Comparison of ENCODE assay signal across 31 cellular contexts in the genomic region with DNA sequence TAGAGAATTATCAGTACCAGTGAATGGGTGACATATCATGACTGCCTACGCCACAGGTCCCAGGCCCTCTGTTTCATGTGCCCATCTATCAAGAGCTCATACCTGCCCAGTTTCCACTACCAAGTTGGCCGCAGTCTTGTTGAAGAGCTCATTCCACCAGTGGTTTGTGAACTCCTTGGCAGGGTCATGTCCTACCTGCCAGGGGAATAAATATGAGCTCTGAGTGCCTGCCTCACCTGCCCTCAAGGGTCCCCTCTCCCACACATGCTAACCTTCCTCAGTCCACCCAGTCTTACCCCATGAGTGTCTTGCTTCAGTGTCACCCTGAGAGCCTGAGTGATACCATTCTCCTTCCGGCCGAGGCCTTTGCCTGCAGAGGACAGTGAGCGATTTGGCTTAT. TPM values are rescaled to one million over a fixed set of nuclear protein-coding genes. Genes with fewer than 3 reads are reported as not detected.
DNase-seq lines count a peak whose midpoint lies in the region; ATAC-seq, FAIRE-seq and TF ChIP-seq lines count a peak whose summit lies in the region.
"Had no signal": no experiment of that assay in that cellular context is flagged by ENCODE, and none has a peak within 500 bp of the region (broad histone marks: within the 10 kb centered on the region; RNA-seq: fewer than 3 reads in every experiment).

No MANE protein-coding gene starts in this region.

- no peak for TF ChIP-seq RAD21 in GM12878 (IDR thresholded peaks at IDR 0.05; ENCODE audit: insufficient read depth, low read depth, low read length)

- peaks cover 32% of the 10 kb centered on the region for H3K79me2 ChIP-seq in GM12878 (ENCODE audit: control insufficient read depth, insufficient read depth, low read length)

- H3K4me3 ChIP-seq in GM12878 = no peak overlapping the region
- no peak overlapping the region for H3K4me3 ChIP-seq in vagina
- H3K4me3 ChIP-seq: body of pancreas, heart right ventricle, prostate gland, upper lobe of left lung had no signal

- in situ Hi-C loops in GM12878 (cut with MboI) = no loop called here

- no peak overlapping the region for H3K4me3 Mint-ChIP-seq in T-helper 17 cell
- H3K4me3 Mint-ChIP-seq in stimulated activated naive CD8-positive, alpha-beta T cell treated with anti-CD3 and anti-CD28 coated beads, Interleukin-15, amount 100 ng/mL, for 72 hours = peak overlapping the region in 1 of 2 donors; percentile 6
- H3K4me3 Mint-ChIP-seq: T-helper 2 cell treated with Interferon-gamma antibody and Interleukin-4, amounts not matched to agents 5 μg/mL and 100 μg/mL, for 36 hours had no signal

- peaks cover 27 to 31% of the 10 kb centered on the region in 2 experiments; a peak in 3 of 4 replicates for H3K36me3 ChIP-seq in GM12878 (ENCODE audit: control insufficient read depth in 2 of 2, insufficient read depth in 2 of 2, low read length in 1 of 2)
- H3K36me3 ChIP-seq in vagina = peaks cover 0 to 39% of the 10 kb centered on the region in 2 donors
- H3K36me3 ChIP-seq: prostate gland had no signal

- no peak for TF ChIP-seq CTCF in GM12878 (IDR thresholded peaks at IDR 0.05 in 2 of 3, conservative IDR thresholded peaks at IDR 0.05 in 1 of 3; ENCODE audit: control insufficient read depth in 2 of 3, extremely low read depth in 1 of 3, insufficient read depth in 1 of 3, low read depth in 3 of 3, low read length in 3 of 3)
- no peak for TF ChIP-seq CTCF in vagina (IDR thresholded peaks at IDR 0.05)

- RAD21 ChIA-PET in GM12878 (lab: Charles Lee; ENCODE audit: unreplicated experiment) = interaction anchor here (1.0 kb wide), 1 partner anchor 113 kb away, joined by 3 read pairs; no protein-coding TSS in a partner anchor

- H3K4me1 ChIP-seq in GM12878 (ENCODE audit: control insufficient read depth, insufficient read depth, low read length) (peaks cover 9% of the 10 kb centered on the region), vagina (peaks cover 21% of the 10 kb centered on the region)
- H3K4me1 ChIP-seq: prostate gland had no signal

- CTCF ChIA-PET in GM12878 (lab: Yijun Ruan, JAX) = interaction anchor here (1.1 to 4.9 kb wide), 6 partner anchors 10 to 152 kb away, joined by 3 to 22 read pairs (median 4); no protein-coding TSS in a partner anchor

- H3K9me3 Mint-ChIP-seq in stimulated activated naive CD8-positive, alpha-beta T cell treated with anti-CD3 and anti-CD28 coated beads, Interleukin-15, amount 100 ng/mL, for 72 hours = no peaks in the 10 kb centered on the region
- H3K9me3 Mint-ChIP-seq: activated T-helper 2 cell treated with anti-CD3 and anti-CD28 coated beads, Interferon-gamma antibody, Interleukin-2, Interleukin-4, amounts not matched to agents 10 μg/mL and 5 μg/mL and 100 μg/mL, durations not matched to agents 14 hours and 24 hours and 36 hours; T-helper 2 cell treated with Interferon-gamma antibody and Interleukin-4, amounts not matched to agents 5 μg/mL and 100 μg/mL, for 36 hours had no signal

- no peaks in the 10 kb centered on the region for H3K27me3 Mint-ChIP-seq in T-helper 17 cell
- no peaks in the 10 kb centered on the region for H3K27me3 Mint-ChIP-seq in stimulated activated naive CD8-positive, alpha-beta T cell treated with anti-CD3 and anti-CD28 coated beads, Interleukin-15, amount 100 ng/mL, for 72 hours

- BruUV-seq in GM12878 (replicated peaks; lab: Mats Ljungman, UMichigan) = TSS peak; percentile 0

- WGBS in GM12878 (ENCODE audit: insufficient coverage, insufficient replicate concordance, low lambda C conversion rate, missing lambda C conversion rate) = 95% methylated on average over 5 of the region's 5 CpGs

- TF ChIP-seq POLR2A in GM12878 (IDR thresholded peaks at IDR 0.05; ENCODE audit: low read depth, low read length) (0 out of 2 replicates have a peak, but pooled peaks have one; percentile 29), vagina (IDR thresholded peaks at IDR 0.05) (no peak)

- DNase-seq in cardiac septum (ENCODE audit: low spot score) (peak; percentile 62), left cardiac atrium (no peak), T-helper 17 cell (no peak), GM12878 (ENCODE audit: low read depth, low spot score) (no peak), vagina (ENCODE audit: extremely low spot score in 2 of 2) (no peak)
- no peak for DNase-seq in stimulated activated naive CD8-positive, alpha-beta T cell treated with anti-CD3 and anti-CD28 coated beads, Interleukin-15, amount 100 ng/mL, for 72 hours
- DNase-seq in stimulated activated CD4-positive, alpha-beta T cell treated with anti-CD3 and anti-CD28 coated beads, Interleukin-1b, Interleukin-23, amount 100 ng/mL, for 48 hours = no peak
- DNase-seq: activated CD4-positive, alpha-beta T cell treated with anti-CD3 and anti-CD28 coated beads for 48 hours; body of pancreas; cerebellar nuclear complex; heart right ventricle; left ventricle myocardium superior; NCI-H446; NCI-H774; Right ventricle myocardium superior; stimulated activated CD4-positive, alpha-beta T cell treated with anti-CD3 and anti-CD28 coated beads, Interleukin-12 subunit alpha, Interleukin-12 subunit beta, amount 100 ng/mL, for 4 hours; stimulated activated CD4-positive, alpha-beta T cell treated with anti-CD3 and anti-CD28 coated beads, Interleukin-4, amount 100 ng/mL, for 1 hour; upper lobe of left lung had no signal

- H2AFZ ChIP-seq in GM12878 (ENCODE audit: control insufficient read depth, low read depth, low read length) = no peak overlapping the region

- POLR2A ChIA-PET in GM12878 (lab: Charles Lee) = no interaction called here

- H3K27me3 ChIP-seq in GM12878 (replicated peaks in 1 of 2; ENCODE audit: control insufficient read depth in 2 of 2, insufficient read depth in 2 of 2, low read length in 1 of 2) = no peaks in the 10 kb centered on the region
- H3K27me3 ChIP-seq in vagina = no peaks in the 10 kb centered on the region
- H3K27me3 ChIP-seq: body of pancreas, heart right ventricle, upper lobe of left lung had no signal

- H3K4me2 ChIP-seq in GM12878 (ENCODE audit: control insufficient read depth, insufficient read depth) = no peak overlapping the region

- SMC1A ChIA-PET in GM12878 (lab: Charles Lee; ENCODE audit: uncharacterized antibody, unreplicated experiment) = interaction anchor here (0.6 kb wide), 1 partner anchor 663 kb away, joined by 3 read pairs; no protein-coding TSS in a partner anchor

- no peak for TF ChIP-seq EP300 in GM12878 (IDR thresholded peaks at IDR 0.05; ENCODE audit: borderline replicate concordance in 1 of 2, control insufficient read depth in 1 of 2, low read depth in 2 of 2, low read length in 2 of 2)

- no peak overlapping the region for H3K9ac ChIP-seq in GM12878 (ENCODE audit: control insufficient read depth, insufficient read depth, low read length)

- H3K4me1 Mint-ChIP-seq in T-helper 17 cell = peaks cover 40% of the 10 kb centered on the region
- peaks cover 46% of the 10 kb centered on the region for H3K4me1 Mint-ChIP-seq in stimulated activated naive CD8-positive, alpha-beta T cell treated with anti-CD3 and anti-CD28 coated beads, Interleukin-15, amount 100 ng/mL, for 72 hours

- H3K36me3 Mint-ChIP-seq in T-helper 17 cell (ENCODE audit: low read depth) = peaks cover 16% of the 10 kb centered on the region

- H4K20me1 ChIP-seq in GM12878 (ENCODE audit: control insufficient read depth, insufficient read depth) = no peaks in the 10 kb centered on the region

- H3K9me3 ChIP-seq in T-helper 17 cell (ENCODE audit: control insufficient read depth, low read length, poor library complexity, severe bottlenecking) (no peaks in the 10 kb centered on the region), GM12878 (replicated peaks; ENCODE audit: control insufficient read depth, insufficient read depth, low read length) (no peaks in the 10 kb centered on the region), vagina (no peaks in the 10 kb centered on the region)
- H3K9me3 ChIP-seq: body of pancreas, heart right ventricle, prostate gland, upper lobe of left lung had no signal

- intact Hi-C loops in cardiac septum (cut with DNase I) = no loop called here
- intact Hi-C loops in left cardiac atrium (cut with DNase I) = no loop called here
- intact Hi-C loops in GM12878 (cut with micrococcal nuclease; ENCODE audit: unreplicated experiment) = no loop called here
- intact Hi-C loops in vagina (cut with DNase I) = no loop called here

- H3K27ac Mint-ChIP-seq in T-helper 17 cell = peak overlapping the region; percentile 69
- peak overlapping the region; percentile 5 to 16 for H3K27ac Mint-ChIP-seq in stimulated activated naive CD8-positive, alpha-beta T cell treated with anti-CD3 and anti-CD28 coated beads, Interleukin-15, amount 100 ng/mL, for 72 hours
- H3K27ac Mint-ChIP-seq: activated T-helper 2 cell treated with anti-CD3 and anti-CD28 coated beads, Interferon-gamma antibody, Interleukin-2, Interleukin-4, amounts not matched to agents 10 μg/mL and 5 μg/mL and 100 μg/mL, durations not matched to agents 14 hours and 24 hours and 36 hours; T-helper 2 cell treated with Interferon-gamma antibody and Interleukin-4, amounts not matched to agents 5 μg/mL and 100 μg/mL, for 36 hours had no signal

- ATAC-seq in left cardiac atrium = no peak
- no peak for ATAC-seq in T-helper 17 cell
- ATAC-seq in GM12878 = no peak
- ATAC-seq in stimulated activated naive CD8-positive, alpha-beta T cell treated with anti-CD3 and anti-CD28 coated beads, Interleukin-15, amount 100 ng/mL, for 72 hours = no peak
- ATAC-seq: body of pancreas, heart right ventricle, left ventricle myocardium superior, Panc1, sciatic nerve had no signal

- H3K27ac ChIP-seq in GM12878 (ENCODE audit: control insufficient read depth, insufficient read depth) (no peak overlapping the region), vagina (no peak overlapping the region)
- H3K27ac ChIP-seq: body of pancreas, heart right ventricle, prostate gland, upper lobe of left lung had no signal

- no peak for FAIRE-seq in GM12878 (lab: Jason Lieb, UNC)
- FAIRE-seq: frontal cortex, GM18507, H54, keratinocyte had no signal

RNA-seq across cellular contexts. Expression of gene GPATCH4, which starts 3.2 kb away (rescaled TPM):
- total RNA-seq in cardiac septum (15.5 TPM), left cardiac atrium (10 to 100 TPM; 14.6 to 27.0 TPM), T-helper 17 cell (10 to 100 TPM; 39.2 to 39.6 TPM), GM12878 (2014; rRNA removed) (33.5 and 35.5 TPM in 2 replicates), GM12878 (2014; rRNA removed; fragmentation: Illumina TruSeq; extraction: Trizol) (62.1 and 65.3 TPM in 2 replicates), GM12878 (2021) (53.2 and 60.7 TPM in 2 replicates), vagina (25.8 TPM)
- total RNA-seq in GM12878 (2013; cell fraction: nucleolus; rRNA removed) = 62.1 and 73.0 TPM in 2 replicates
- 44.4 TPM for polyA plus RNA-seq in GM12878 (2011; ENCODE audit: low read depth)
- polyA plus RNA-seq in GM12878 (2011; rRNA removed) (50.0 and 55.9 TPM in 2 replicates), GM12878 (2014; fragmentation: Illumina TruSeq; extraction: Trizol) (89.3 and 95.9 TPM in 2 replicates), GM12878 (2014; fragmentation: Nextera tagmentation; extraction: Ambion mirVana) (10 to 100 TPM; 82.5 to 90.4 TPM), GM12878 (2014; rRNA removed) (49.6 and 49.9 TPM in 2 replicates), GM12878 (2016; fragmentation: Nextera tagmentation; extraction: Ambion mirVana) (100 to 1,000 TPM; 108 to 111 TPM)
- 33.6 and 44.2 TPM in 2 replicates for polyA plus RNA-seq in GM12878 (2011; cell fraction: cytosol; rRNA removed)
- polyA plus RNA-seq in GM12878 (2011; cell fraction: nucleus; rRNA removed) = 49.9 and 57.1 TPM in 2 replicates
- 29.2 and 43.3 TPM in 2 replicates for polyA plus RNA-seq in GM12878 (2012)
- 55.6 and 71.4 TPM in 2 replicates for polyA minus RNA-seq in GM12878 (2011; rRNA and poly(A)+ RNA removed)
- polyA minus RNA-seq in GM12878 (2011; cell fraction: cytosol; rRNA and poly(A)+ RNA removed) = 13.2 and 19.0 TPM in 2 replicates
- polyA minus RNA-seq in GM12878 (2011; cell fraction: nucleus; rRNA and poly(A)+ RNA removed) = 40.1 and 73.7 TPM in 2 replicates

RNA-seq across cellular contexts. Expression of gene NAXE, which starts 6.5 kb away (rescaled TPM):
- 91.4 TPM for total RNA-seq in cardiac septum
- total RNA-seq in left cardiac atrium = 10 to 100 TPM; 91.6 to 95.0 TPM
- 10 to 100 TPM; 27.5 to 32.0 TPM for total RNA-seq in T-helper 17 cell
- 19.2 and 22.0 TPM in 2 replicates for total RNA-seq in GM12878 (2013; cell fraction: nucleolus; rRNA removed)
- 85.1 and 90.3 TPM in 2 replicates for total RNA-seq in GM12878 (2014; rRNA removed)
- 56.5 and 56.6 TPM in 2 replicates for total RNA-seq in GM12878 (2014; rRNA removed; fragmentation: Illumina TruSeq; extraction: Trizol)
- total RNA-seq in GM12878 (2021) = 77.0 and 77.9 TPM in 2 replicates
- 17.5 TPM for polyA plus RNA-seq in GM12878 (2011; ENCODE audit: low read depth)
- 15.4 and 17.8 TPM in 2 replicates for polyA plus RNA-seq in GM12878 (2011; rRNA removed)
- polyA plus RNA-seq in GM12878 (2011; cell fraction: cytosol; rRNA removed) = 32.5 and 32.7 TPM in 2 replicates
- polyA plus RNA-seq in GM12878 (2011; cell fraction: nucleus; rRNA removed) = 17.5 and 23.9 TPM in 2 replicates
- 37.5 and 46.4 TPM in 2 replicates for polyA plus RNA-seq in GM12878 (2012)
- 58.6 and 72.4 TPM in 2 replicates for polyA plus RNA-seq in GM12878 (2014; fragmentation: Illumina TruSeq; extraction: Trizol)
- polyA plus RNA-seq in GM12878 (2014; fragmentation: Nextera tagmentation; extraction: Ambion mirVana) = 10 to 100 TPM; 18.1 to 65.1 TPM
- 64.3 and 66.3 TPM in 2 replicates for polyA plus RNA-seq in GM12878 (2014; rRNA removed)
- polyA plus RNA-seq in GM12878 (2016; fragmentation: Nextera tagmentation; extraction: Ambion mirVana) = 10 to 100 TPM; 84.2 to 93.3 TPM
- 14.3 and 25.8 TPM in 2 replicates for polyA minus RNA-seq in GM12878 (2011; rRNA and poly(A)+ RNA removed)
- 8.3 and 11.0 TPM in 2 replicates for polyA minus RNA-seq in GM12878 (2011; cell fraction: cytosol; rRNA and poly(A)+ RNA removed)
- polyA minus RNA-seq in GM12878 (2011; cell fraction: nucleus; rRNA and poly(A)+ RNA removed) = 12.7 and 14.5 TPM in 2 replicates
- 46.7 TPM for total RNA-seq in vagina

RNA-seq across cellular contexts. Expression of gene TTC24, which starts 18.6 kb away (rescaled TPM):
- total RNA-seq in cardiac septum (not detected), left cardiac atrium (not detected), T-helper 17 cell (under 1 TPM in 1 of 2 donors, not detected in 1; 0.94 TPM), GM12878 (2014; rRNA removed) (4.5 and 4.6 TPM in 2 replicates), GM12878 (2014; rRNA removed; fragmentation: Illumina TruSeq; extraction: Trizol) (2.1 and 2.9 TPM in 2 replicates), GM12878 (2021) (4.7 and 6.4 TPM in 2 replicates), vagina (not detected)
- not detected in 2 replicates for total RNA-seq in GM12878 (2013; cell fraction: nucleolus; rRNA removed)
- polyA plus RNA-seq in GM12878 (2011; ENCODE audit: low read depth) = 1.6 TPM
- polyA plus RNA-seq in GM12878 (2011; rRNA removed) (not detected in 2 replicates), GM12878 (2014; fragmentation: Illumina TruSeq; extraction: Trizol) (1.4 and 4.0 TPM in 2 replicates), GM12878 (2014; fragmentation: Nextera tagmentation; extraction: Ambion mirVana) (under 1 TPM; 0.05 TPM), GM12878 (2014; rRNA removed) (3.7 and 4.2 TPM in 2 replicates), GM12878 (2016; fragmentation: Nextera tagmentation; extraction: Ambion mirVana) (1 to 10 TPM; 1.4 to 1.9 TPM)
- polyA plus RNA-seq in GM12878 (2011; cell fraction: cytosol; rRNA removed) = 0.05 TPM in 1 of 2 replicates, not detected in the other
- polyA plus RNA-seq in GM12878 (2011; cell fraction: nucleus; rRNA removed) = 0.13 and 0.16 TPM in 2 replicates
- polyA plus RNA-seq in GM12878 (2012) = 2.7 and 2.9 TPM in 2 replicates
- not detected in 2 replicates for polyA minus RNA-seq in GM12878 (2011; rRNA and poly(A)+ RNA removed)
- not detected in 2 replicates for polyA minus RNA-seq in GM12878 (2011; cell fraction: cytosol; rRNA and poly(A)+ RNA removed)
- not detected in 2 replicates for polyA minus RNA-seq in GM12878 (2011; cell fraction: nucleus; rRNA and poly(A)+ RNA removed)
- total RNA-seq: body of pancreas, Daoy, dermis microvascular lymphatic vessel endothelial cell, frontal cortex, left ventricle myocardium superior, mesenteric fat pad, prostate gland, Right ventricle myocardium superior, sciatic nerve had no signal
- polyA plus RNA-seq: keratinocyte had no signal

RNA-seq across cellular contexts. Expression of gene HAPLN2, which starts 21.1 kb away (rescaled TPM):
- 0.43 TPM for total RNA-seq in cardiac septum
- total RNA-seq in left cardiac atrium = 1 to 10 TPM; 1.3 to 1.9 TPM
- total RNA-seq in T-helper 17 cell = under 1 TPM in 1 of 2 donors, not detected in 1; 0.35 TPM
- not detected in 2 replicates for total RNA-seq in GM12878 (2013; cell fraction: nucleolus; rRNA removed)
- not detected in 2 replicates for total RNA-seq in GM12878 (2014; rRNA removed)
- not detected in 2 replicates for total RNA-seq in GM12878 (2014; rRNA removed; fragmentation: Illumina TruSeq; extraction: Trizol)
- total RNA-seq in GM12878 (2021) = not detected in 2 replicates
- polyA plus RNA-seq in GM12878 (2011; ENCODE audit: low read depth) = not detected
- polyA plus RNA-seq in GM12878 (2011; rRNA removed) = not detected in 2 replicates
- 0.07 and 0.12 TPM in 2 replicates for polyA plus RNA-seq in GM12878 (2011; cell fraction: cytosol; rRNA removed)
- 0.79 and 1.1 TPM in 2 replicates for polyA plus RNA-seq in GM12878 (2011; cell fraction: nucleus; rRNA removed)
- polyA plus RNA-seq in GM12878 (2012) = 0.11 TPM in 1 of 2 replicates, not detected in the other
- not detected in 2 replicates for polyA plus RNA-seq in GM12878 (2014; fragmentation: Illumina TruSeq; extraction: Trizol)
- polyA plus RNA-seq in GM12878 (2014; fragmentation: Nextera tagmentation; extraction: Ambion mirVana) = not detected
- polyA plus RNA-seq in GM12878 (2014; rRNA removed) = 0.15 TPM in 1 of 2 replicates, not detected in the other
- polyA plus RNA-seq in GM12878 (2016; fragmentation: Nextera tagmentation; extraction: Ambion mirVana) = under 1 TPM in 1 of 2 experiments, not detected in 1; 0.24 TPM
- not detected in 2 replicates for polyA minus RNA-seq in GM12878 (2011; rRNA and poly(A)+ RNA removed)
- not detected in 2 replicates for polyA minus RNA-seq in GM12878 (2011; cell fraction: cytosol; rRNA and poly(A)+ RNA removed)
- polyA minus RNA-seq in GM12878 (2011; cell fraction: nucleus; rRNA and poly(A)+ RNA removed) = not detected in 2 replicates
- total RNA-seq in vagina = not detected
- total RNA-seq: activated T-helper 2 cell treated with anti-CD3 and anti-CD28 coated beads, Interferon-gamma antibody, Interleukin-2, Interleukin-4, amounts not matched to agents 10 μg/mL and 5 μg/mL and 100 μg/mL, durations not matched to agents 14 hours and 24 hours and 36 hours; body of pancreas; dermis microvascular lymphatic vessel endothelial cell; myocyte had no signal
- polyA plus RNA-seq: keratinocyte had no signal

RNA-seq across cellular contexts. Expression of gene IQGAP3, which starts 25.8 kb away (rescaled TPM):
- 0.16 TPM for total RNA-seq in cardiac septum
- under 1 TPM; 0.26 to 0.94 TPM for total RNA-seq in left cardiac atrium
- total RNA-seq in T-helper 17 cell = not detected
- 18.5 and 21.9 TPM in 2 replicates for total RNA-seq in GM12878 (2013; cell fraction: nucleolus; rRNA removed)
- total RNA-seq in GM12878 (2014; rRNA removed) = 7.6 and 8.9 TPM in 2 replicates
- 5.1 and 6.4 TPM in 2 replicates for total RNA-seq in GM12878 (2014; rRNA removed; fragmentation: Illumina TruSeq; extraction: Trizol)
- total RNA-seq in GM12878 (2021) = 10.5 and 11.3 TPM in 2 replicates
- polyA plus RNA-seq in GM12878 (2011; ENCODE audit: low read depth) = 3.1 TPM
- 4.9 and 8.1 TPM in 2 replicates for polyA plus RNA-seq in GM12878 (2011; rRNA removed)
- polyA plus RNA-seq in GM12878 (2011; cell fraction: cytosol; rRNA removed) = 5.4 and 7.0 TPM in 2 replicates
- polyA plus RNA-seq in GM12878 (2011; cell fraction: nucleus; rRNA removed) = 58.8 and 67.9 TPM in 2 replicates
- 5.4 and 7.3 TPM in 2 replicates for polyA plus RNA-seq in GM12878 (2012)
- 4.4 and 7.1 TPM in 2 replicates for polyA plus RNA-seq in GM12878 (2014; fragmentation: Illumina TruSeq; extraction: Trizol)
- 1 to 10 TPM; 1.1 to 1.2 TPM for polyA plus RNA-seq in GM12878 (2014; fragmentation: Nextera tagmentation; extraction: Ambion mirVana)
- polyA plus RNA-seq in GM12878 (2014; rRNA removed) = 10.5 and 10.7 TPM in 2 replicates
- polyA plus RNA-seq in GM12878 (2016; fragmentation: Nextera tagmentation; extraction: Ambion mirVana) = 1 to 10 TPM; 8.9 to 9.4 TPM
- polyA minus RNA-seq in GM12878 (2011; rRNA and poly(A)+ RNA removed) = 6.6 and 8.0 TPM in 2 replicates
- 2.7 and 2.9 TPM in 2 replicates for polyA minus RNA-seq in GM12878 (2011; cell fraction: cytosol; rRNA and poly(A)+ RNA removed)
- 7.0 and 9.4 TPM in 2 replicates for polyA minus RNA-seq in GM12878 (2011; cell fraction: nucleus; rRNA and poly(A)+ RNA removed)
- total RNA-seq in vagina = 2.9 TPM
